30 cellular contexts compared by ENCODE assay signal in genomic region chr2:20126040-20126439, GRCh38.
DNase-seq lines count a peak whose midpoint lies in the region; ATAC-seq and TF ChIP-seq lines count a peak whose summit lies in the region.
"Had no signal": no experiment of that assay in that cellular context is flagged by ENCODE, and none has a peak within 500 bp of the region (broad histone marks: within the 10 kb centered on the region; RNA-seq: fewer than 3 reads in every experiment).

No MANE protein-coding gene starts in this region.

- no peak for TF ChIP-seq CTCF in liver (IDR thresholded peaks at IDR 0.05; ENCODE audit: low read depth, low read length, missing input control)
- TF ChIP-seq CTCF in right lobe of liver (IDR thresholded peaks at IDR 0.05) = no peak
- no peak for TF ChIP-seq CTCF in VCaP (conservative IDR thresholded peaks at IDR 0.05)

- intact Hi-C loops in right lobe of liver (cut with DNase I) = no loop called here

- H2BK5ac ChIP-seq in mesenchymal stem cell (ENCODE audit: low read depth, low read length, poor library complexity, severe bottlenecking) = no peak overlapping the region

- no peaks in the 10 kb centered on the region for H3K9me2 ChIP-seq in GM23248 (ENCODE audit: insufficient read depth)

- DNase-seq in right lobe of liver (no peak), kidney tubule cell (ENCODE audit: low spot score) (peak; percentile 44), GM23248 (no peak), mesenchymal stem cell (no peak)
- DNase-seq in stimulated activated CD4-positive, alpha-beta T cell treated with anti-CD3 and anti-CD28 coated beads, Interleukin-12 subunit alpha, Interleukin-12 subunit beta, amount 100 ng/mL, for 4 hours = no peak
- DNase-seq: C1 segment of cervical spinal cord; Caco-2; CD4-positive, alpha-beta memory T cell; DMS 273 treated with DMSO at 0.1 percent for 48 hours; DMS79; EL; GDM1; GOT3; HFFc6; IMR-90; KG1; MM.1S; NCI-H1417; NCI-H1694; NCI-H2029 treated with DMSO at 0.1 percent for 48 hours; NCI-H2227 treated with DMSO at 0.1 percent for 48 hours; NCI-H526 treated with DMSO at 0.1 percent for 48 hours; SIG-M5 had no signal

- H2AFZ ChIP-seq in GM23248 (no peak overlapping the region), mesenchymal stem cell (ENCODE audit: low read depth, low read length) (no peak overlapping the region)

- H3K27me3 ChIP-seq in liver (ENCODE audit: control insufficient read depth in 4 of 4, insufficient read depth in 4 of 4, low read length in 3 of 4) = no peaks in the 10 kb centered on the region
- H3K27me3 ChIP-seq in right lobe of liver = no peaks in the 10 kb centered on the region
- no peaks in the 10 kb centered on the region for H3K27me3 ChIP-seq in subcutaneous abdominal adipose tissue (ENCODE audit: control insufficient read depth in 5 of 5, insufficient read depth in 4 of 5, low read length in 5 of 5)
- 0 out of 2 replicates have a peak, but pooled peaks cover 9% of the 10 kb centered on the region for H3K27me3 ChIP-seq in GM23248 (replicated peaks; ENCODE audit: insufficient read depth)
- peaks cover 0 to 11% of the 10 kb centered on the region in 2 experiments for H3K27me3 ChIP-seq in mesenchymal stem cell (ENCODE audit: control insufficient read depth in 1 of 2, insufficient read depth in 1 of 2, low read length in 2 of 2)

- H3K18ac ChIP-seq in mesenchymal stem cell (ENCODE audit: low read depth in 1 of 2, low read length in 2 of 2) = no peak overlapping the region

- H3K4me2 ChIP-seq in GM23248 (ENCODE audit: unreplicated experiment) (no peak overlapping the region), mesenchymal stem cell (ENCODE audit: low read length, poor library complexity, severe bottlenecking) (no peak overlapping the region)

- ATAC-seq in right lobe of liver = no peak
- ATAC-seq: GM12878, Panc1 had no signal

- H3F3A ChIP-seq in GM23248 (ENCODE audit: insufficient read depth) = no peaks in the 10 kb centered on the region

- H2BK12ac ChIP-seq in mesenchymal stem cell (ENCODE audit: low read length in 2 of 2) = no peak overlapping the region

- H3K36me3 ChIP-seq in liver (ENCODE audit: control insufficient read depth in 4 of 4, insufficient read depth in 3 of 4, low read depth in 1 of 4, low read length in 3 of 4) (no peaks in the 10 kb centered on the region), right lobe of liver (no peaks in the 10 kb centered on the region), subcutaneous abdominal adipose tissue (ENCODE audit: control insufficient read depth in 5 of 5, insufficient read depth in 5 of 5, low read length in 5 of 5) (no peaks in the 10 kb centered on the region), GM23248 (ENCODE audit: low read depth) (no peaks in the 10 kb centered on the region), mesenchymal stem cell (ENCODE audit: control insufficient read depth in 1 of 2, insufficient read depth in 2 of 2, low read depth in 1 of 2, low read length in 2 of 2) (no peaks in the 10 kb centered on the region)
- H3K36me3 ChIP-seq: HAP-1 had no signal

- H4K8ac ChIP-seq in mesenchymal stem cell (ENCODE audit: low read length) = no peak overlapping the region

- H3K4me3 ChIP-seq in liver (ENCODE audit: low read depth in 1 of 3, low read length in 3 of 3) = no peak overlapping the region
- H3K4me3 ChIP-seq in right lobe of liver = no peak overlapping the region
- no peak overlapping the region for H3K4me3 ChIP-seq in subcutaneous abdominal adipose tissue (ENCODE audit: low read depth in 1 of 5, low read length in 5 of 5)
- no peak overlapping the region for H3K4me3 ChIP-seq in GM23248
- no peak overlapping the region for H3K4me3 ChIP-seq in mesenchymal stem cell (ENCODE audit: insufficient read depth in 1 of 2, low read depth in 1 of 2, low read length in 2 of 2)
- H3K4me3 ChIP-seq: GM12878, HAP-1 had no signal

- no peak overlapping the region for H4K91ac ChIP-seq in mesenchymal stem cell (ENCODE audit: low read length)

- no peaks in the 10 kb centered on the region for H4K20me1 ChIP-seq in GM23248 (ENCODE audit: insufficient read depth)

- WGBS in liver = 84% methylated on average over 3 of the region's 3 CpGs
- 67% methylated on average over 2 of the region's 3 CpGs for WGBS in right lobe of liver (ENCODE audit: insufficient coverage, low coverage, low lambda C conversion rate, missing lambda C conversion rate)
- 55 to 58% methylated on average over 3 of the region's 3 CpGs for WGBS in GM23248 (ENCODE audit: low coverage in 1 of 2, low lambda C conversion rate in 2 of 2, missing lambda C conversion rate in 2 of 2), 2 experiments
- WGBS in mesenchymal stem cell = 79% methylated on average over 3 of the region's 3 CpGs

- TF ChIP-seq POLR2A in right lobe of liver (IDR thresholded peaks at IDR 0.05) = no peak

- in situ Hi-C loops in GM23248 (cut with MboI) = no loop called here

- H3K9me3 ChIP-seq in liver (ENCODE audit: control insufficient read depth in 4 of 4, low read length in 3 of 4) (no peaks in the 10 kb centered on the region), right lobe of liver (no peaks in the 10 kb centered on the region), subcutaneous abdominal adipose tissue (ENCODE audit: control insufficient read depth in 5 of 5, low read length in 5 of 5) (no peaks in the 10 kb centered on the region), GM23248 (ENCODE audit: low read depth) (no peaks in the 10 kb centered on the region), mesenchymal stem cell (ENCODE audit: control insufficient read depth, low read length) (no peaks in the 10 kb centered on the region)
- H3K9me3 ChIP-seq: Caco-2, HAP-1 had no signal

- no peak overlapping the region for H2BK120ac ChIP-seq in mesenchymal stem cell (ENCODE audit: low read depth, low read length)

- H2BK15ac ChIP-seq in mesenchymal stem cell (ENCODE audit: low read depth, poor library complexity, severe bottlenecking) = no peak overlapping the region

- H3K9ac ChIP-seq in liver (ENCODE audit: low read depth in 1 of 2, low read length in 2 of 2) (no peak overlapping the region), subcutaneous abdominal adipose tissue (ENCODE audit: low read length in 5 of 5) (peak overlapping the region in 1 of 5 donors; percentile 21), GM23248 (no peak overlapping the region), mesenchymal stem cell (ENCODE audit: low read length) (no peak overlapping the region)

- peaks cover 18 to 35% (median 30%) of the 10 kb centered on the region in 4 donors for H3K4me1 ChIP-seq in liver (ENCODE audit: control insufficient read depth in 4 of 4, insufficient read depth in 4 of 4, low read length in 3 of 4)
- H3K4me1 ChIP-seq in right lobe of liver = peaks cover 0 to 34% (median 14%) of the 10 kb centered on the region in 4 donors
- peaks cover 0 to 20% (median 2%) of the 10 kb centered on the region in 5 donors for H3K4me1 ChIP-seq in subcutaneous abdominal adipose tissue (ENCODE audit: control insufficient read depth in 5 of 5, insufficient read depth in 5 of 5, low read length in 5 of 5)
- peaks cover 5% of the 10 kb centered on the region; the same call in 1 of the 2 replicates for H3K4me1 ChIP-seq in GM23248 (ENCODE audit: insufficient read depth)
- H3K4me1 ChIP-seq in mesenchymal stem cell (ENCODE audit: control insufficient read depth, insufficient read depth, low read depth, low read length) = peaks cover 20% of the 10 kb centered on the region
- H3K4me1 ChIP-seq: HAP-1 had no signal

- H3K27ac ChIP-seq in liver (ENCODE audit: low read depth in 1 of 2, low read length in 2 of 2) = no peak overlapping the region
- no peak overlapping the region for H3K27ac ChIP-seq in right lobe of liver
- peak overlapping the region; percentile 95 for H3K27ac ChIP-seq in VCaP
- H3K27ac ChIP-seq in subcutaneous abdominal adipose tissue (ENCODE audit: low read depth, low read length) = peak overlapping the region; percentile 50
- no peak overlapping the region for H3K27ac ChIP-seq in GM23248
- no peak overlapping the region for H3K27ac ChIP-seq in mesenchymal stem cell (ENCODE audit: low read length, poor library complexity, severe bottlenecking)
- H3K27ac ChIP-seq: RWPE1 had no signal

- H3K14ac ChIP-seq in mesenchymal stem cell (ENCODE audit: low read length in 2 of 2) = no peak overlapping the region

- no peak overlapping the region for H3K4ac ChIP-seq in mesenchymal stem cell (ENCODE audit: low read depth in 1 of 2, low read length in 2 of 2)

- no peak for TF ChIP-seq RAD21 in liver (IDR thresholded peaks at IDR 0.05)

- no peak overlapping the region for H2AK5ac ChIP-seq in mesenchymal stem cell (ENCODE audit: low read length, severe bottlenecking)

- no peaks in the 10 kb centered on the region for H3K79me1 ChIP-seq in mesenchymal stem cell (replicated peaks; ENCODE audit: low read length, poor library complexity, severe bottlenecking)

- no peaks in the 10 kb centered on the region for H3K79me2 ChIP-seq in GM23248 (ENCODE audit: insufficient read depth)

- H3K23ac ChIP-seq in mesenchymal stem cell (ENCODE audit: low read length in 2 of 2) = no peak overlapping the region

TF ChIP-seq in liver, 16 proteins besides CTCF, POLR2A, EP300 and RAD21 (continues in another document):
- TF ChIP-seq REST (IDR thresholded peaks at IDR 0.05) (no peak), RXRA (IDR thresholded peaks at IDR 0.05) (no peak), MAX (IDR thresholded peaks at IDR 0.05) (no peak)

Comparison
In these comparisons a context has a peak if more than half of its experiments do, and no peak if none do; other contexts are left out.
1. H3K27ac ChIP-seq: peak in VCaP (single experiment) and subcutaneous abdominal adipose tissue (single experiment); none in liver (0 of 2), right lobe of liver (0 of 3), GM23248 (single experiment) and mesenchymal stem cell (single experiment).